In the genomic region with DNA sequence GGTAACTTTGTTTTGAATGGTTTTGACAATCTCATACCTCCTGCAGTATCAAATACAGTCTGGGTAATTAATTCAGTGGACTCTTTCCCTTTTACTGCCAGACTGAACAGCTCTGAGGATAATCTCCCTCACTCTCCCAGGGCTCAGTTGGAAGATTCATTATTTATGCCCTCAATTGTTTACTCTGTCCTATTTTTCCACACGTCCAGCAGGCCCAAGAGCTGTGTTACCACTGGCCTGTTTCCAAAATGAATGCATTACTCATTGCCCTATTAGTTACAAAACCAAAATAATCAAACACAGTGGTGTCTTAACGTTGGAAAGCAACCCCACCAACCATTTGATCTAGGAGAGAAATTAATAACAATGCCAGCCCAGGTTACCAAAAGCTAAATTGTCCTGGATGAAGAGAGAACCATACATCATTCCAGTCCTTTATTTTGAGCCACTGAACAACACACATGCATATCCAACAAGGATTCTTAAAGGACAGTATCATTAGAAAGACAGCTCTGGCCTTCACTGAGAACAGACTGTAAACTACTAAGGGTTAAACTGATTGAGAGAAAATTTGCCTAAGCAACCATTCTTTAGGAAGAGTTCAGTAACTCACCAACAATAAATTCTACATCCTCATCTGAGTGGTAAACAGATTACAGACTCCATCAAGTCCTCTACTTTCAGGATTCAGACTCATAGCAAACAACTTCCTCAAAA, we compare ENCODE assay signal across 1 cellular context.
TF ChIP-seq lines count a peak whose summit lies in the region.

No MANE protein-coding gene starts in this region.

TF ChIP-seq in H1, 55 proteins besides CTCF, POLR2A, EP300 and RAD21:
- no peak for TF ChIP-seq SP2 (IDR thresholded peaks at IDR 0.05; ENCODE audit: low read length)
- TF ChIP-seq YY1 (IDR thresholded peaks at IDR 0.05; ENCODE audit: low read depth, low read length), result no peak
- TF ChIP-seq RNF2 (IDR thresholded peaks at IDR 0.05; ENCODE audit: borderline replicate concordance, low read depth, low read length, missing control alignments, poor library complexity, severe bottlenecking), result no peak
- no peak for TF ChIP-seq TAF7 (optimal IDR thresholded peaks at IDR 0.05; ENCODE audit: borderline replicate concordance, low read depth, low read length)
- TF ChIP-seq ZNF274 (IDR thresholded peaks at IDR 0.05; ENCODE audit: borderline replicate concordance, extremely low read depth, low read length), result no peak
- no peak for TF ChIP-seq SUZ12 (IDR thresholded peaks at IDR 0.05; ENCODE audit: low read length)
- TF ChIP-seq ASH2L (IDR thresholded peaks at IDR 0.05; ENCODE audit: low read length), result no peak
- no peak for TF ChIP-seq JUND (IDR thresholded peaks at IDR 0.05; ENCODE audit: low read length)
- no peak for TF ChIP-seq BCL11A (IDR thresholded peaks at IDR 0.05; ENCODE audit: low read depth in 2 of 2, low read length in 2 of 2)
- TF ChIP-seq SIN3A (conservative IDR thresholded peaks at IDR 0.05 in 1 of 2, IDR thresholded peaks at IDR 0.05 in 1 of 2; ENCODE audit: low read depth in 1 of 2, low read length in 2 of 2), result no peak
- TF ChIP-seq CHD1 (IDR thresholded peaks at IDR 0.05; ENCODE audit: low read depth, low read length), result no peak
- TF ChIP-seq RBBP5 (IDR thresholded peaks at IDR 0.05; ENCODE audit: borderline replicate concordance, low read depth, low read length), result no peak
- TF ChIP-seq KDM4A (IDR thresholded peaks at IDR 0.05; ENCODE audit: low read depth, low read length, severe bottlenecking), result no peak
- no peak for TF ChIP-seq EZH2 (IDR thresholded peaks at IDR 0.05; ENCODE audit: low read depth, low read length, severe bottlenecking)
